In the genomic region with DNA sequence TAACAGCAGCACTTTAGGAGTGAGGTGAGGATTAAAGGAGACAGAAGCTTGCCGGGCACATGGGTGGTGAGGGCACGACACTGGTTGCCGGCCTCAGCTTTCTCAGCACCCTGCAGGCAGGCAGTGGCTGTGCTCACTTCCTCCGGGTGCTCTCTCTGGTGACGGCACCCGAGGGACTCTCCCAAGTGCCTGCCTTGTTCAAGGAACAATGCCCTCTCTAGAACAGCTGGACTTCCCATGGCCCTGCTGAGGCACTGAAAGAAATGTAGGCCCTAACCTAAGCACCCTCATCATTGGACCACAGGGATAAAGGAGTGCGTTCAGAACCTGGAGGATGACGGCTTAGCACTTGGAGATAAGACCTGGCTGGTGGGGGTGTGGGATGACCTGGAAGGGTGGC, we compare ENCODE assay signal across 8 cellular contexts.
A peak's percentile ranks its signal among the peaks of the same experiment; 100 is the strongest.
DNase-seq lines count a peak whose midpoint lies in the region; ATAC-seq and TF ChIP-seq lines count a peak whose summit lies in the region.

No MANE protein-coding gene starts in this region.

- no peak overlapping the region for H3K4me3 ChIP-seq in PC-9

- POLR2A ChIA-PET in PC-9 (lab: Charles Lee; ENCODE audit: unreplicated experiment) = no interaction called here

- H3K27ac Mint-ChIP-seq in dendritic cell treated with granulocyte-macrophage colony-stimulating factor and Interleukin-4, amounts not matched to agents 40 ng/mL and 50 ng/mL, for 4 days = peak overlapping the region; percentile 96
- H3K27ac Mint-ChIP-seq in nephron = peak overlapping the region; percentile 83 to 86 (median 83)

- no peak for TF ChIP-seq CTCF in nephron (IDR thresholded peaks at IDR 0.05; ENCODE audit: unreplicated experiment in 3 of 3)
- no peak for TF ChIP-seq CTCF in GM10266 (IDR thresholded peaks at IDR 0.05; ENCODE audit: control insufficient read depth, insufficient read depth, low read depth, missing control alignments)
- TF ChIP-seq CTCF in PC-9 (conservative IDR thresholded peaks at IDR 0.05) = no peak

- peaks cover 89% of the 10 kb centered on the region for H3K4me1 Mint-ChIP-seq in dendritic cell treated with granulocyte-macrophage colony-stimulating factor and Interleukin-4, amounts not matched to agents 40 ng/mL and 50 ng/mL, for 4 days (ENCODE audit: low read depth)
- H3K4me1 Mint-ChIP-seq in nephron = peaks cover 68% of the 10 kb centered on the region

- H3K27me3 ChIP-seq in PC-9 (ENCODE audit: insufficient read depth, low read depth) = no peaks in the 10 kb centered on the region

- H3K9me2 ChIP-seq in PC-9 (ENCODE audit: insufficient read depth) = no peaks in the 10 kb centered on the region

- H3K27me3 Mint-ChIP-seq in dendritic cell treated with granulocyte-macrophage colony-stimulating factor and Interleukin-4, amounts not matched to agents 40 ng/mL and 50 ng/mL, for 4 days = no peaks in the 10 kb centered on the region
- H3K27me3 Mint-ChIP-seq in nephron (ENCODE audit: low read depth) = peaks cover 3% of the 10 kb centered on the region

- no peaks in the 10 kb centered on the region for H3K9me3 ChIP-seq in PC-9 (ENCODE audit: insufficient read depth, low read depth)

- no peaks in the 10 kb centered on the region for H3K9me3 Mint-ChIP-seq in dendritic cell treated with granulocyte-macrophage colony-stimulating factor and Interleukin-4, amounts not matched to agents 40 ng/mL and 50 ng/mL, for 4 days
- H3K9me3 Mint-ChIP-seq in nephron = no peaks in the 10 kb centered on the region

- H3F3A ChIP-seq in PC-9 (ENCODE audit: insufficient read depth, low read depth) = no peaks in the 10 kb centered on the region; the same call in 1 of the 2 replicates

- ATAC-seq in HG02678 (IDR thresholded peaks at IDR 0.05; ENCODE audit: unreplicated experiment) = peak; percentile 28
- ATAC-seq in GM19328 (IDR thresholded peaks at IDR 0.05; ENCODE audit: unreplicated experiment) = no peak

- CTCF ChIA-PET in PC-9 (lab: Charles Lee) = interaction anchor here (0.6 to 1.2 kb wide), 2 partner anchors 86 to 126 kb away, joined by 3 to 6 read pairs; no protein-coding TSS in a partner anchor

- no peaks in the 10 kb centered on the region for H3K36me3 ChIP-seq in PC-9 (ENCODE audit: low read depth)

- intact Hi-C loops in dendritic cell treated with granulocyte-macrophage colony-stimulating factor and Interleukin-4, amounts not matched to agents 40 ng/mL and 50 ng/mL, for 4 days (cut with micrococcal nuclease) = loop anchor here (2.0 to 5.0 kb wide), 2 partner anchors 152 to 170 kb away; a partner anchor contains a TSS
- intact Hi-C loops in PC-9 (cut with micrococcal nuclease; ENCODE audit: unreplicated experiment) = no loop called here

- H3K4me1 ChIP-seq in PC-9 (replicated peaks; ENCODE audit: insufficient read depth) = no peaks in the 10 kb centered on the region

- H3K4me3 Mint-ChIP-seq in dendritic cell treated with granulocyte-macrophage colony-stimulating factor and Interleukin-4, amounts not matched to agents 40 ng/mL and 50 ng/mL, for 4 days = peak overlapping the region; percentile 18
- no peak overlapping the region for H3K4me3 Mint-ChIP-seq in nephron

- H2AFZ ChIP-seq in PC-9 = no peak overlapping the region

- BruUV-seq in PC-9 (replicated peaks; lab: Mats Ljungman, UMichigan) = no TSS peak

- H3K79me2 ChIP-seq in PC-9 (ENCODE audit: low read depth) = no peaks in the 10 kb centered on the region

- H3K4me2 ChIP-seq in PC-9 = no peak overlapping the region

- no peaks in the 10 kb centered on the region for H4K20me1 ChIP-seq in PC-9 (ENCODE audit: insufficient read depth)

- no peak overlapping the region for H3K27ac ChIP-seq in PC-9

- H3K36me3 Mint-ChIP-seq in dendritic cell treated with granulocyte-macrophage colony-stimulating factor and Interleukin-4, amounts not matched to agents 40 ng/mL and 50 ng/mL, for 4 days (ENCODE audit: low read depth) = peaks cover 62% of the 10 kb centered on the region
- peaks cover 26% of the 10 kb centered on the region for H3K36me3 Mint-ChIP-seq in nephron (ENCODE audit: low read depth)

- DNase-seq in Ammon's horn (ENCODE audit: low spot score) (peak; percentile 47), GM10266 (ENCODE audit: extremely low spot score) (no peak), NCI-H2196 treated with DMSO at 0.1 percent for 48 hours (lab: John Stamatoyannopoulos, UW; ENCODE audit: unreplicated experiment) (no peak), PC-9 (no peak)
